Comparison of ENCODE assay signal across 8 cellular contexts in genomic region chr2:197500503-197501179, GRCh38. TPM values are rescaled to one million over a fixed set of nuclear protein-coding genes. Genes with fewer than 3 reads are reported as not detected.
A peak's percentile ranks its signal among the peaks of the same experiment; 100 is the strongest.
DNase-seq lines count a peak whose midpoint lies in the region; ATAC-seq and TF ChIP-seq lines count a peak whose summit lies in the region.

No MANE protein-coding gene starts in this region.

- ATAC-seq in CD4-positive, alpha-beta T cell (ENCODE audit: poor library complexity), result peak; percentile 7
- ATAC-seq in GM19395 (IDR thresholded peaks at IDR 0.05; ENCODE audit: unreplicated experiment), result peak; percentile 3
- peak; percentile 2 for ATAC-seq in HG03565 (IDR thresholded peaks at IDR 0.05; ENCODE audit: unreplicated experiment)
- peak; percentile 39 for ATAC-seq in stimulated activated memory B cell treated with anti-CD40 and anti-IgM and Interleukin-4, amounts not matched to agents 10 μg/mL and 1 μg/mL and 100 μg/mL, for 72 hours

- no peak for TF ChIP-seq POLR2A in adrenal gland (IDR thresholded peaks at IDR 0.05)

- H3K4me3 ChIP-seq in adrenal gland (peak overlapping the region; percentile 22 to 68 (median 50)), iPS-18c (ENCODE audit: insufficient read depth, low read depth, low read length) (peak overlapping the region; percentile 95)

- H3K4me3 Mint-ChIP-seq in CD4-positive, alpha-beta T cell, result peak overlapping the region; percentile 94
- H3K4me3 Mint-ChIP-seq in stimulated activated memory B cell treated with anti-CD40 and anti-IgM and Interleukin-4, amounts not matched to agents 10 μg/mL and 1 μg/mL and 100 μg/mL, for 72 hours, result peak overlapping the region; percentile 86

- intact Hi-C loops in CD4-positive, alpha-beta T cell (cut with DNase I, micrococcal nuclease), result loop anchor here (1.0 kb wide), 4 partner anchors 14 to 65 kb away; partner anchors contain the start of genes COQ10B (in 1 of the 2) and SF3B1 (in 1 of the 2)
- intact Hi-C loops in adrenal gland (cut with DNase I), result no loop called here

- CTCF ChIA-PET in CD4-positive, alpha-beta T cell (lab: Charles Lee), result interaction anchor here (2.6 kb wide), 1 partner anchor 13 kb away, joined by 7 read pairs; no protein-coding TSS in a partner anchor

- H3K27me3 ChIP-seq in CD4-positive, alpha-beta T cell (ENCODE audit: control insufficient read depth, insufficient read depth, low read length), result no peaks in the 10 kb centered on the region
- H3K27me3 ChIP-seq in adrenal gland, result no peaks in the 10 kb centered on the region

- H3K4me1 Mint-ChIP-seq in CD4-positive, alpha-beta T cell (ENCODE audit: low read depth), result peaks cover 65% of the 10 kb centered on the region
- H3K4me1 Mint-ChIP-seq in stimulated activated memory B cell treated with anti-CD40 and anti-IgM and Interleukin-4, amounts not matched to agents 10 μg/mL and 1 μg/mL and 100 μg/mL, for 72 hours, result peaks cover 39% of the 10 kb centered on the region

- DNase-seq in CD4-positive, alpha-beta T cell, result no peak
- DNase-seq in adrenal gland, result no peak
- no peak for DNase-seq in MV-4-11 (lab: John Stamatoyannopoulos, UW)
- DNase-seq in epidermal melanocyte (ENCODE audit: insufficient read length, low spot score), result no peak

- POLR2A ChIA-PET in CD4-positive, alpha-beta T cell (lab: Charles Lee), result interaction anchor here (0.8 to 8.1 kb wide), 22 partner anchors 8 to 701 kb away, joined by 3 to 219 read pairs (median 6); partner anchors contain the start of genes ANKRD44, COQ10B, GTF3C3 and MARS2

- H3K36me3 ChIP-seq in adrenal gland (replicated peaks in 1 of 2), result peaks cover 0 to 41% of the 10 kb centered on the region in 2 donors

- H3K9me3 ChIP-seq in CD4-positive, alpha-beta T cell (ENCODE audit: control insufficient read depth, low read length), result no peaks in the 10 kb centered on the region
- H3K9me3 ChIP-seq in adrenal gland (replicated peaks in 1 of 3), result no peaks in the 10 kb centered on the region
- H3K9me3 ChIP-seq in iPS-18c (ENCODE audit: control insufficient read depth, insufficient read depth, low read length), result no peaks in the 10 kb centered on the region

- H3K27me3 Mint-ChIP-seq in CD4-positive, alpha-beta T cell, result no peaks in the 10 kb centered on the region
- H3K27me3 Mint-ChIP-seq in stimulated activated memory B cell treated with anti-CD40 and anti-IgM and Interleukin-4, amounts not matched to agents 10 μg/mL and 1 μg/mL and 100 μg/mL, for 72 hours, result no peaks in the 10 kb centered on the region

- H3K27ac Mint-ChIP-seq in CD4-positive, alpha-beta T cell, result peak overlapping the region; percentile 87
- peak overlapping the region; percentile 93 for H3K27ac Mint-ChIP-seq in stimulated activated memory B cell treated with anti-CD40 and anti-IgM and Interleukin-4, amounts not matched to agents 10 μg/mL and 1 μg/mL and 100 μg/mL, for 72 hours

- H3K27ac ChIP-seq in CD4-positive, alpha-beta T cell (ENCODE audit: low read depth, low read length), result peak overlapping the region; percentile 93
- peak overlapping the region; percentile 78 to 99 (median 96) for H3K27ac ChIP-seq in adrenal gland

- no peaks in the 10 kb centered on the region for H3K9me3 Mint-ChIP-seq in CD4-positive, alpha-beta T cell
- no peaks in the 10 kb centered on the region for H3K9me3 Mint-ChIP-seq in stimulated activated memory B cell treated with anti-CD40 and anti-IgM and Interleukin-4, amounts not matched to agents 10 μg/mL and 1 μg/mL and 100 μg/mL, for 72 hours

- WGBS in adrenal gland, 4 donors, result 0% methylated on average over 19 to 30 of the region's 30 CpGs

- peaks cover 32 to 65% of the 10 kb centered on the region in 2 donors for H3K4me1 ChIP-seq in adrenal gland (replicated peaks in 1 of 2)

- no peak for TF ChIP-seq CTCF in CD4-positive, alpha-beta T cell (IDR thresholded peaks at IDR 0.05)
- no peak for TF ChIP-seq CTCF in adrenal gland (IDR thresholded peaks at IDR 0.05)

- peaks cover 88% of the 10 kb centered on the region for H3K36me3 Mint-ChIP-seq in CD4-positive, alpha-beta T cell (ENCODE audit: low read depth)
- peaks cover 55% of the 10 kb centered on the region for H3K36me3 Mint-ChIP-seq in stimulated activated memory B cell treated with anti-CD40 and anti-IgM and Interleukin-4, amounts not matched to agents 10 μg/mL and 1 μg/mL and 100 μg/mL, for 72 hours

RNA-seq across cellular contexts. Expression of gene HSPE1, which starts 0.5 kb away (rescaled TPM):
- total RNA-seq in CD4-positive, alpha-beta T cell, result 10 to 100 TPM; 50.8 to 56.2 TPM
- total RNA-seq in adrenal gland, result 1,000 to 10,000 TPM in 1 of 8 donors, 100 to 1,000 TPM in 7; 113 to 1,567 (median 176) TPM
- 1,000 to 10,000 TPM in 2 of 3 donors, 100 to 1,000 TPM in 1; 396 to 4,257 (median 1,108) TPM for polyA plus RNA-seq in adrenal gland

RNA-seq across cellular contexts. Expression of gene HSPD1, which starts 1.0 kb away (rescaled TPM):
- total RNA-seq in CD4-positive, alpha-beta T cell, result 100 to 1,000 TPM; 154 to 157 TPM
- 1,000 to 10,000 TPM in 2 of 8 donors, 100 to 1,000 TPM in 6; 221 to 3,318 (median 577) TPM for total RNA-seq in adrenal gland
- 1,000 to 10,000 TPM in 1 of 3 donors, 100 to 1,000 TPM in 2; 220 to 7,464 (median 448) TPM for polyA plus RNA-seq in adrenal gland

RNA-seq across cellular contexts. Expression of gene MOB4, which starts 15.2 kb away (rescaled TPM):
- 10 to 100 TPM; 28.4 to 29.8 TPM for total RNA-seq in CD4-positive, alpha-beta T cell
- total RNA-seq in adrenal gland, result 100 to 1,000 TPM in 1 of 8 donors, 10 to 100 TPM in 7; 18.2 to 422 (median 31.6) TPM
- 100 to 1,000 TPM in 1 of 3 donors, 10 to 100 TPM in 2; 26.9 to 117 (median 58.1) TPM for polyA plus RNA-seq in adrenal gland

RNA-seq across cellular contexts. Expression of gene COQ10B, which starts 47.3 kb away (rescaled TPM):
- total RNA-seq in CD4-positive, alpha-beta T cell, result 10 to 100 TPM; 53.4 to 55.3 TPM
- total RNA-seq in adrenal gland, result 10 to 100 TPM; 31.4 to 63.5 (median 37.8) TPM
- polyA plus RNA-seq in adrenal gland, result 10 to 100 TPM; 22.3 to 58.8 (median 27.4) TPM

Comparison
In these comparisons a context has a peak if more than half of its experiments do, and no peak if none do; other contexts are left out.
1. intact Hi-C loops: an anchor here in CD4-positive, alpha-beta T cell (1.0 kb wide); none called in adrenal gland.